Comparison of ENCODE assay signal across 25 cellular contexts in the genomic region with DNA sequence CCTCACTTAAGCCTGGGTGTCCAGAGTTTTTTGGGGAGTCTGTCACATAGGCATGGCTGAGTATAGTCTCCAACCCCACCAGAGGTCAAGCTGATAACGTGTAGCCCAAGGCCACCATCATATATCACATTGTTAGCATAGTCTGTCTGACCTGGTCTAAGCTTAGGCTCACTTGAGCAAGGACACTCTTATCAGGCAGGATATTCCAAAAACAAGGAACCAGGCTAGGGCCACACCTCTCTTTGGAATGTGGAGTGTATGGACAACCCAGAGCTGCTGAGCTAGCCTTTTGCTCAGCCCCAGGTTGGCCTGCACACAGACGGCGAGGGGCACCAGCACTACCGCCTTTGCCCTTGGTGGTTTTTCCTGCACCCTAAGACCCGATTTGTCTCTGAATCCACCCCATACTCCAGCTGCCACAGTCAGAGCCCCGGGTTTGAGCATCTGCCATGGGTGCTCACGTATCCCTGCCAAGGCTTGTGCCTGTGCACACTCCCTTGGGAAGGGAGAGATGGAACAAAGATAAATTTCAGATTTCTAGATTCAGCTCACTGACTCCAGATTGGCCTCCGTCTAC. TPM values are rescaled to one million over a fixed set of nuclear protein-coding genes. Genes with fewer than 3 reads are reported as not detected.
DNase-seq lines count a peak whose midpoint lies in the region; ATAC-seq, FAIRE-seq and TF ChIP-seq lines count a peak whose summit lies in the region.
"Had no signal": no experiment of that assay in that cellular context is flagged by ENCODE, and none has a peak within 500 bp of the region (broad histone marks: within the 10 kb centered on the region; RNA-seq: fewer than 3 reads in every experiment).

No MANE protein-coding gene starts in this region.

- CTCF ChIA-PET in K562 (lab: Yijun Ruan, JAX; ENCODE audit: low intra/inter-chr PET ratio), result no interaction called here

- H3K4me2 ChIP-seq in K562 (ENCODE audit: insufficient read depth, low read length), result peak overlapping the region; percentile 82
- no peak overlapping the region for H3K4me2 ChIP-seq in mesendoderm (ENCODE audit: low read length)
- H3K4me2 ChIP-seq: neural progenitor cell had no signal

- H4K20me1 ChIP-seq in K562 (replicated peaks; ENCODE audit: control insufficient read depth, insufficient read depth, low read length), result 0 out of 2 replicates have a peak, but pooled peaks cover 5% of the 10 kb centered on the region

- no TSS peak for BruUV-seq in K562 (replicated peaks; lab: Mats Ljungman, UMichigan)

- H3K36me3 Mint-ChIP-seq in activated T-cell treated with anti-CD3 and anti-CD28 coated beads, Interleukin-2, amount 50 U/mL, for 24 hours (ENCODE audit: low read depth), result peaks cover 65% of the 10 kb centered on the region

- intact Hi-C loops in left ventricle myocardium superior (cut with micrococcal nuclease), result no loop called here
- intact Hi-C loops in K562 (cut with micrococcal nuclease), result loop anchor here (2.0 to 5.0 kb wide), 3 partner anchors 15 to 96 kb away; partner anchors contain the start of gene CRKL

- no peak overlapping the region for H3K4me3 Mint-ChIP-seq in activated T-cell treated with anti-CD3 and anti-CD28 coated beads, Interleukin-2, amount 50 U/mL, for 24 hours
- H3K4me3 Mint-ChIP-seq: activated T-cell treated with anti-CD3 and anti-CD28 coated beads, Interleukin-2, amount 50 U/mL, for 72 hours; B cell; neural progenitor cell had no signal

- no peaks in the 10 kb centered on the region for H3K79me1 ChIP-seq in mesendoderm (ENCODE audit: low read length)

- no peak overlapping the region for H2AFZ ChIP-seq in K562 (ENCODE audit: low read depth, low read length)
- H2AFZ ChIP-seq: neural progenitor cell had no signal

- TF ChIP-seq RAD21 in K562 (CRISPR knock-in tag; conservative IDR thresholded peaks at IDR 0.05 in 1 of 2, IDR thresholded peaks at IDR 0.05 in 1 of 2), result no peak

- no peak overlapping the region for H4K5ac ChIP-seq in mesendoderm (ENCODE audit: low read length)

- FAIRE-seq in K562 (lab: Jason Lieb, UNC) (peak; percentile 19), urothelium cell line (lab: Jason Lieb, UNC) (peak; percentile 88)
- FAIRE-seq: A204.1, D721Med had no signal

- no peak overlapping the region for H3K18ac ChIP-seq in mesendoderm (ENCODE audit: low read length)

- H3K9me3 ChIP-seq in cardiac muscle cell (ENCODE audit: low read depth) (no peaks in the 10 kb centered on the region), K562 (replicated peaks; ENCODE audit: control insufficient read depth, insufficient read depth, low read depth, low read length) (no peaks in the 10 kb centered on the region)
- H3K9me3 ChIP-seq: psoas muscle, uterus had no signal

- POLR2A ChIA-PET in K562 (lab: Yijun Ruan, JAX), result interaction anchor here (0.6 to 11.8 kb wide), 27 partner anchors 8 to 431 kb away, joined by 3 to 172 read pairs (median 7); partner anchors contain the start of genes PI4KA and SNAP29

- H3K9ac ChIP-seq in K562 (ENCODE audit: insufficient read depth in 1 of 2, low read depth in 2 of 2, low read length in 2 of 2), result peak overlapping the region; percentile 52 to 85; a peak in 3 of 4 replicates
- H3K9ac ChIP-seq in mesendoderm (ENCODE audit: low read length), result no peak overlapping the region
- H3K9ac ChIP-seq: neural progenitor cell had no signal

- H3K79me2 ChIP-seq in K562 (ENCODE audit: control insufficient read depth, insufficient read depth, low read length) (peaks cover 61% of the 10 kb centered on the region), mesendoderm (ENCODE audit: control insufficient read depth, insufficient read depth, low read length) (no peaks in the 10 kb centered on the region)

- TF ChIP-seq POLR2A in K562 (conservative IDR thresholded peaks at IDR 0.05), result no peak

- H3K4me1 ChIP-seq in cardiac muscle cell (ENCODE audit: low read depth) (peaks cover 17% of the 10 kb centered on the region), K562 (replicated peaks in 1 of 2; ENCODE audit: control insufficient read depth in 2 of 2, insufficient read depth in 2 of 2, low read length in 2 of 2) (peaks cover 62% of the 10 kb centered on the region in 2 experiments), mesendoderm (ENCODE audit: control insufficient read depth, low read depth, low read length) (no peaks in the 10 kb centered on the region)
- H3K4me1 ChIP-seq: uterus had no signal

- H2BK120ac ChIP-seq in mesendoderm (ENCODE audit: low read depth, low read length), result no peak overlapping the region

- 62% methylated on average over 8 of the region's 8 CpGs for WGBS in K562 (ENCODE audit: insufficient coverage, low coverage, missing lambda C conversion rate)
- WGBS in mesendoderm (ENCODE audit: extremely low coverage, insufficient coverage, low lambda C conversion rate), result no CpG with 5 or more reads among the region's 8 CpGs

- H3K27ac ChIP-seq in cardiac muscle cell (peak overlapping the region; percentile 89), K562 (ENCODE audit: extremely low read depth, low read depth, low read length) (peak overlapping the region; percentile 74), mesendoderm (ENCODE audit: low read depth, low read length) (no peak overlapping the region)
- H3K27ac ChIP-seq: neural progenitor cell had no signal

- no peak overlapping the region for H4K8ac ChIP-seq in mesendoderm (ENCODE audit: low read depth, low read length)

- H3K9me3 Mint-ChIP-seq in activated T-cell treated with anti-CD3 and anti-CD28 coated beads, Interleukin-2, amount 50 U/mL, for 24 hours, result no peaks in the 10 kb centered on the region
- H3K9me3 Mint-ChIP-seq: activated T-cell treated with anti-CD3 and anti-CD28 coated beads, Interleukin-2, amount 50 U/mL, for 72 hours; neural progenitor cell had no signal

- no peak overlapping the region for H3K56ac ChIP-seq in mesendoderm (ENCODE audit: low read length)

- no peak overlapping the region for H2BK5ac ChIP-seq in mesendoderm (ENCODE audit: low read length)

- TF ChIP-seq CTCF in cardiac muscle cell (IDR thresholded peaks at IDR 0.05; ENCODE audit: low read depth, low read length), result no peak
- no peak; a peak in 1 of 6 replicates for TF ChIP-seq CTCF in K562 (IDR thresholded peaks at IDR 0.05 in 2 of 3, conservative IDR thresholded peaks at IDR 0.05 in 1 of 3; ENCODE audit: insufficient read depth in 2 of 3, low read depth in 1 of 3, low read length in 3 of 3)

- H3K36me3 ChIP-seq in cardiac muscle cell, result peaks cover 4% of the 10 kb centered on the region
- H3K36me3 ChIP-seq in K562 (ENCODE audit: control insufficient read depth, insufficient read depth, low read length), result peaks cover 68% of the 10 kb centered on the region
- no peaks in the 10 kb centered on the region for H3K36me3 ChIP-seq in mesendoderm (ENCODE audit: control insufficient read depth, insufficient read depth, low read length)
- H3K36me3 ChIP-seq: neural progenitor cell, uterus had no signal

- no peak overlapping the region for H2BK15ac ChIP-seq in mesendoderm (replicated peaks; ENCODE audit: low read depth)

- DNase-seq in cardiac muscle cell (ENCODE audit: low read depth in 1 of 2, low spot score in 1 of 2) (no peak), left ventricle myocardium superior (no peak), K562 (ENCODE audit: extremely low read depth in 1 of 4, low spot score in 3 of 4) (peak; percentile 68 to 85 (median 80)), mesendoderm (peak; percentile 33), urothelium cell line (ENCODE audit: low spot score) (no peak)
- no peak for DNase-seq in effector CD8-positive, alpha-beta T cell (lab: John Stamatoyannopoulos, UW)
- DNase-seq in stimulated activated CD4-positive, alpha-beta T cell treated with anti-CD3 and anti-CD28 coated beads, Interleukin-1b, Interleukin-23, amount 100 ng/mL, for 48 hours, result no peak
- DNase-seq in activated T-cell treated with anti-CD3 and anti-CD28 coated beads, Interleukin-2, amount 50 U/mL, for 24 hours, result no peak
- DNase-seq: activated CD8-positive, alpha-beta memory T cell treated with anti-CD3 and anti-CD28 coated beads for 24 hours; activated naive CD4-positive, alpha-beta T cell treated with anti-CD3 and anti-CD28 coated beads, Interleukin-2, amount 50 U/mL, for 16 hours; activated T-cell treated with anti-CD3 and anti-CD28 coated beads, Interleukin-2, amount 50 U/mL, for 72 hours; effector CD4-positive, alpha-beta T cell; left cardiac atrium; NCI-H187; NCI-H226; psoas muscle; stimulated activated CD4-positive, alpha-beta T cell treated with anti-CD3 and anti-CD28 coated beads, Interleukin-4, amount 100 ng/mL, for 4 hours; T1000; uterus had no signal

- ATAC-seq in left ventricle myocardium superior, result no peak
- peak; percentile 2; the same call in 2 of the 3 replicates for ATAC-seq in K562
- ATAC-seq: activated T-cell treated with anti-CD3 and anti-CD28 coated beads, Interleukin-2, amount 50 U/mL, for 72 hours; esophagus mucosa; left cardiac atrium; psoas muscle had no signal

- H3K9me1 ChIP-seq in K562 (ENCODE audit: control insufficient read depth, insufficient read depth, low read length), result peaks cover 15% of the 10 kb centered on the region

- TF ChIP-seq EP300 in K562 (IDR thresholded peaks at IDR 0.05; ENCODE audit: low read length), result peak; percentile 61

- in situ Hi-C loops in K562 (cut with MboI), result no loop called here

- no peak overlapping the region for H3K4me3 ChIP-seq in cardiac muscle cell
- no peak overlapping the region for H3K4me3 ChIP-seq in K562
- H3K4me3 ChIP-seq in mesendoderm (ENCODE audit: low read length), result no peak overlapping the region
- H3K4me3 ChIP-seq: neural progenitor cell, psoas muscle, smooth muscle cell, uterus had no signal

- H3K4me1 Mint-ChIP-seq in activated T-cell treated with anti-CD3 and anti-CD28 coated beads, Interleukin-2, amount 50 U/mL, for 24 hours (ENCODE audit: low read depth), result peaks cover 44% of the 10 kb centered on the region

- no peak overlapping the region for H3K4ac ChIP-seq in mesendoderm (ENCODE audit: low read depth, low read length)

- no peaks in the 10 kb centered on the region for H3K27me3 Mint-ChIP-seq in activated T-cell treated with anti-CD3 and anti-CD28 coated beads, Interleukin-2, amount 50 U/mL, for 24 hours
- H3K27me3 Mint-ChIP-seq: B cell had no signal

- no peak overlapping the region for H2AK5ac ChIP-seq in mesendoderm (ENCODE audit: low read length)

- no peaks in the 10 kb centered on the region for H3K27me3 ChIP-seq in cardiac muscle cell
- H3K27me3 ChIP-seq in K562 (ENCODE audit: control insufficient read depth in 2 of 2, insufficient read depth in 2 of 2, low read length in 2 of 2), result no peaks in the 10 kb centered on the region
- H3K27me3 ChIP-seq in mesendoderm (ENCODE audit: insufficient read depth, low read length, poor library complexity), result no peaks in the 10 kb centered on the region
- H3K27me3 ChIP-seq: neural progenitor cell, uterus had no signal

- no peak overlapping the region for H3K23ac ChIP-seq in mesendoderm (ENCODE audit: low read length)

- H3K27ac Mint-ChIP-seq in activated T-cell treated with anti-CD3 and anti-CD28 coated beads, Interleukin-2, amount 50 U/mL, for 24 hours, result no peak overlapping the region
- H3K27ac Mint-ChIP-seq: activated T-cell treated with anti-CD3 and anti-CD28 coated beads, Interleukin-2, amount 50 U/mL, for 72 hours; B cell; neural progenitor cell had no signal

RNA-seq across cellular contexts. Expression of gene SNAP29, which starts 7.2 kb away (rescaled TPM):
- 22.0 and 25.2 TPM in 2 replicates for total RNA-seq in cardiac muscle cell
- polyA plus RNA-seq in cardiac muscle cell, result 37.9 and 38.1 TPM in 2 replicates
- 24.2 TPM for total RNA-seq in left ventricle myocardium superior
- 63.6 and 66.4 TPM in 2 replicates for total RNA-seq in K562 (2011; cell fraction: chromatin; rRNA removed; ENCODE audit: low replicate concordance)
- total RNA-seq in K562 (2011; cell fraction: nucleolus; rRNA removed), result 39.3 and 45.4 TPM in 2 replicates
- total RNA-seq in K562 (2011; cell fraction: nucleoplasm; rRNA removed), result 59.8 and 84.4 TPM in 2 replicates
- 71.4 and 89.3 TPM in 2 replicates for total RNA-seq in K562 (2014; rRNA removed)
- total RNA-seq in K562 (2014; rRNA removed; fragmentation: Illumina TruSeq; extraction: Trizol), result 58.1 and 64.4 TPM in 2 replicates
- total RNA-seq in K562 (2015; rRNA removed; fragmentation: Illumina TruSeq; extraction: Trizol), result 70.6 and 75.9 TPM in 2 replicates
- 122 and 123 TPM in 2 replicates for total RNA-seq in K562 (2021)
- 187 and 200 TPM in 2 replicates for polyA plus RNA-seq in K562 (2011; rRNA removed)
- 97.0 and 115 TPM in 2 replicates for polyA plus RNA-seq in K562 (2011; cell fraction: cytosol; rRNA removed)
- polyA plus RNA-seq in K562 (2011; cell fraction: nucleus; rRNA removed), result 51.6 and 70.0 TPM in 2 replicates
- 105 and 162 TPM in 2 replicates for polyA plus RNA-seq in K562 (2012)
- polyA plus RNA-seq in K562 (2014; fragmentation: Illumina TruSeq; extraction: Trizol), result 181 and 250 TPM in 2 replicates
- 10 to 100 TPM; 19.5 to 22.8 TPM for polyA plus RNA-seq in K562 (2014; fragmentation: Nextera tagmentation; extraction: Ambion mirVana)
- 136 and 161 TPM in 2 replicates for polyA plus RNA-seq in K562 (2014; rRNA removed)
- 89.0 and 94.5 TPM in 2 replicates for polyA minus RNA-seq in K562 (2011; rRNA and poly(A)+ RNA removed)
- 44.9 and 53.1 TPM in 2 replicates for polyA minus RNA-seq in K562 (2011; cell fraction: cytosol; rRNA and poly(A)+ RNA removed)
- 14.3 and 25.0 TPM in 2 replicates for polyA minus RNA-seq in K562 (2011; cell fraction: nucleus; rRNA and poly(A)+ RNA removed)
- 16.3 TPM for polyA plus RNA-seq in mesendoderm (2013, experiment 1 of 2)
- 16.0 TPM for polyA plus RNA-seq in mesendoderm (2013, experiment 2 of 2)

RNA-seq across cellular contexts. Expression of gene PI4KA, which starts 7.3 kb away (rescaled TPM):
- 83.3 and 83.7 TPM in 2 replicates for total RNA-seq in cardiac muscle cell
- polyA plus RNA-seq in cardiac muscle cell, result 85.2 and 95.9 TPM in 2 replicates
- 46.2 TPM for total RNA-seq in left ventricle myocardium superior
- total RNA-seq in K562 (2011; cell fraction: chromatin; rRNA removed; ENCODE audit: low replicate concordance), result 856 and 1,421 TPM in 2 replicates
- 627 and 658 TPM in 2 replicates for total RNA-seq in K562 (2011; cell fraction: nucleolus; rRNA removed)
- 567 and 576 TPM in 2 replicates for total RNA-seq in K562 (2011; cell fraction: nucleoplasm; rRNA removed)
- 103 and 117 TPM in 2 replicates for total RNA-seq in K562 (2014; rRNA removed)
- total RNA-seq in K562 (2014; rRNA removed; fragmentation: Illumina TruSeq; extraction: Trizol), result 62.3 and 63.7 TPM in 2 replicates
- total RNA-seq in K562 (2015; rRNA removed; fragmentation: Illumina TruSeq; extraction: Trizol), result 75.3 and 82.5 TPM in 2 replicates
- total RNA-seq in K562 (2021), result 173 and 187 TPM in 2 replicates
- polyA plus RNA-seq in K562 (2011; rRNA removed), result 84.7 and 128 TPM in 2 replicates
- 76.2 and 84.4 TPM in 2 replicates for polyA plus RNA-seq in K562 (2011; cell fraction: cytosol; rRNA removed)
- polyA plus RNA-seq in K562 (2011; cell fraction: nucleus; rRNA removed), result 448 and 556 TPM in 2 replicates
- polyA plus RNA-seq in K562 (2012), result 142 and 181 TPM in 2 replicates
- polyA plus RNA-seq in K562 (2014; fragmentation: Illumina TruSeq; extraction: Trizol), result 124 and 127 TPM in 2 replicates
- 10 to 100 TPM in 1 of 2 experiments, 1 to 10 TPM in 1; 7.3 to 11.1 TPM for polyA plus RNA-seq in K562 (2014; fragmentation: Nextera tagmentation; extraction: Ambion mirVana)
- polyA plus RNA-seq in K562 (2014; rRNA removed), result 116 and 125 TPM in 2 replicates
- polyA minus RNA-seq in K562 (2011; rRNA and poly(A)+ RNA removed), result 160 and 176 TPM in 2 replicates
- polyA minus RNA-seq in K562 (2011; cell fraction: cytosol; rRNA and poly(A)+ RNA removed), result 98.9 and 161 TPM in 2 replicates
- 188 and 253 TPM in 2 replicates for polyA minus RNA-seq in K562 (2011; cell fraction: nucleus; rRNA and poly(A)+ RNA removed)
- 10.7 TPM for polyA plus RNA-seq in mesendoderm (2013, experiment 1 of 2)
- polyA plus RNA-seq in mesendoderm (2013, experiment 2 of 2), result 10.7 TPM

RNA-seq across cellular contexts. Expression of gene CRKL, which starts 51.2 kb away (rescaled TPM):
- total RNA-seq in cardiac muscle cell (74.3 and 80.9 TPM in 2 replicates), left ventricle myocardium superior (54.7 TPM), K562 (2014; rRNA removed) (105 and 144 TPM in 2 replicates), K562 (2014; rRNA removed; fragmentation: Illumina TruSeq; extraction: Trizol) (138 and 141 TPM in 2 replicates), K562 (2015; rRNA removed; fragmentation: Illumina TruSeq; extraction: Trizol) (124 and 128 TPM in 2 replicates), K562 (2021) (263 and 267 TPM in 2 replicates)
- polyA plus RNA-seq in cardiac muscle cell (42.4 and 60.1 TPM in 2 replicates), K562 (2011; rRNA removed) (135 and 196 TPM in 2 replicates), K562 (2014; fragmentation: Illumina TruSeq; extraction: Trizol) (144 and 156 TPM in 2 replicates), K562 (2014; fragmentation: Nextera tagmentation; extraction: Ambion mirVana) (100 to 1,000 TPM; 100 to 105 TPM), K562 (2014; rRNA removed) (114 and 124 TPM in 2 replicates)
- 251 and 271 TPM in 2 replicates for total RNA-seq in K562 (2011; cell fraction: chromatin; rRNA removed; ENCODE audit: low replicate concordance)
- total RNA-seq in K562 (2011; cell fraction: nucleolus; rRNA removed), result 179 and 190 TPM in 2 replicates
- 236 and 257 TPM in 2 replicates for total RNA-seq in K562 (2011; cell fraction: nucleoplasm; rRNA removed)
- 111 and 189 TPM in 2 replicates for polyA plus RNA-seq in K562 (2011; cell fraction: cytosol; rRNA removed)
- 90.3 and 116 TPM in 2 replicates for polyA plus RNA-seq in K562 (2011; cell fraction: nucleus; rRNA removed)
- 90.4 and 122 TPM in 2 replicates for polyA plus RNA-seq in K562 (2012)
- polyA minus RNA-seq in K562 (2011; rRNA and poly(A)+ RNA removed), result 219 and 267 TPM in 2 replicates
- polyA minus RNA-seq in K562 (2011; cell fraction: cytosol; rRNA and poly(A)+ RNA removed), result 166 and 232 TPM in 2 replicates
- 39.9 and 84.6 TPM in 2 replicates for polyA minus RNA-seq in K562 (2011; cell fraction: nucleus; rRNA and poly(A)+ RNA removed)
- 53.0 TPM for polyA plus RNA-seq in mesendoderm (2013, experiment 1 of 2)
- 54.6 TPM for polyA plus RNA-seq in mesendoderm (2013, experiment 2 of 2)

Comparison
In these comparisons a context has a peak if more than half of its experiments do, and no peak if none do; other contexts are left out.
1. DNase-seq: peak in K562 (4 of 4) and mesendoderm (single experiment); none in cardiac muscle cell (0 of 2), left ventricle myocardium superior (single experiment), urothelium cell line (single experiment), effector CD8-positive, alpha-beta T cell (single experiment), stimulated activated CD4-positive, alpha-beta T cell treated with anti-CD3 and anti-CD28 coated beads, Interleukin-1b, Interleukin-23, amount 100 ng/mL, for 48 hours (single experiment) and activated T-cell treated with anti-CD3 and anti-CD28 coated beads, Interleukin-2, amount 50 U/mL, for 24 hours (single experiment).